In the genomic region with DNA sequence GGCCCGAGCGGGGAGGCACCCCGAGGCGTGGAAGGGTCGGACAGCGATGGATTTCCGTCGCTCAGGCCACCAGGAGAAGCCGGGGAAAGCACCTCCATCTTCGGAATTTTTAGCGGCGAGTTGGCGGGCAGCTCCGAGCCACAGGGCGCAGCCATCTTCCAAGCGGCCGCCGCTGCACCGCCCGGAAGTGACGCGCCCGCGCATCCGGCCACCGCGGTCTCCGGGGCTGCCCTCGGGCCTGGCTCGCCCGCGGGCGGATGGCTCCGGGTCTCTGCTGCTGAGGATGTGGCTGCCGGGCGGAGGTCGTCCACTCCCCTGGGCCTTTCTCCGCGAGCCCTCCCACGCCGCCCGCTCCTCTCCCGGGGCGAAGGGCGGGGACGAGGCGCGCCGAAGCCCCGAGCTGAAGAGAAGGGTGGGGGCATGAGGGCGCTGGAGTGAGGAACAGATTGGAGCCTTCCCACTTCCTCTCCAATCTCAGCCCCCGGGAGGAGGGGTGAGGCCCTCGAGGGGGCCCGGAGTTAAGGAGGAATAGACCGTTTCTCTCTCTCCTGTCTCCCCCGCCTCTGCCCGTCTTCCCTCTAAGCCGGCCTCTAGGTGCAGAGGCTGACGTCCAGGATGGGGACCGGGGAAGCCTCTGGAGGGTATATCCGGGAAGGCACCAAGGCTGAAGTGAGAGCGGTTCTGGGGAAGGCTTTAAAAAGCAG, we compare ENCODE assay signal across 8 cellular contexts. TPM values are rescaled to one million over a fixed set of nuclear protein-coding genes. Genes with fewer than 3 reads are reported as not detected.
DNase-seq lines count a peak whose midpoint lies in the region; ATAC-seq, FAIRE-seq and TF ChIP-seq lines count a peak whose summit lies in the region.

MSANTD2 (minus strand) TSS at position 181 of the 704 bp plus-strand sequence; CDS start at position 155, 26 bp downstream.

- BruUV-seq in A673 (replicated peaks; lab: Mats Ljungman, UMichigan) = no TSS peak

- ATAC-seq in GM18520 (IDR thresholded peaks at IDR 0.05; ENCODE audit: unreplicated experiment) = peak; percentile 80
- ATAC-seq in HG03045 (IDR thresholded peaks at IDR 0.05; ENCODE audit: unreplicated experiment) = peak; percentile 94
- ATAC-seq in activated CD4-positive, CD25-positive, alpha-beta regulatory T cell treated with anti-CD3 and anti-CD28 coated beads, Interleukin-2, amount 50 U/mL, for 24 hours = peak; percentile 93

- peak within 1 kb of the TSS; percentile 60 to 89 for H3K9ac ChIP-seq in kidney (ENCODE audit: low read length in 2 of 2)

- no peak for FAIRE-seq in kidney (lab: Jason Lieb, UNC)

- CTCF ChIA-PET in A673 (lab: Charles Lee) = interaction anchor here (0.5 to 1.7 kb wide), 4 partner anchors 36 to 76 kb away, joined by 3 to 7 read pairs (median 4); no protein-coding TSS in a partner anchor

- POLR2A ChIA-PET in A673 (lab: Charles Lee; ENCODE audit: low non-redundant PET) = interaction anchor here (0.6 kb wide), 1 partner anchor 50 kb away, joined by 5 read pairs; no protein-coding TSS in a partner anchor

- peak within 1 kb of the TSS; percentile 99 for H3K27ac ChIP-seq in A673 (ENCODE audit: low read depth, low read length, poor library complexity, severe bottlenecking)
- peak within 1 kb of the TSS; percentile 97 to 98 for H3K27ac ChIP-seq in kidney (ENCODE audit: low read depth in 2 of 2, low read length in 2 of 2)

- no peaks in the 10 kb centered on the region for H3K36me3 ChIP-seq in A673 (ENCODE audit: insufficient read depth, low read length, poor library complexity, severe bottlenecking)
- H3K36me3 ChIP-seq in kidney (ENCODE audit: control insufficient read depth in 1 of 2, insufficient read depth in 2 of 2, low read length in 2 of 2) = no peaks in the 10 kb centered on the region

- DNase-seq in A673 (ENCODE audit: low spot score) (peak; percentile 95), NCI-H2227 (lab: John Stamatoyannopoulos, UW; ENCODE audit: unreplicated experiment) (peak; percentile 86), cerebellar cortex (ENCODE audit: low spot score) (peak; percentile 88), kidney (peak; percentile 94)
- DNase-seq in stimulated activated CD4-positive, alpha-beta T cell treated with anti-CD3 and anti-CD28 coated beads, Interleukin-15, amount 100 ng/mL, for 24 hours = peak; percentile 87

- H3K9me3 ChIP-seq in A673 (ENCODE audit: low read depth, low read length, poor library complexity, severe bottlenecking) = no peaks in the 10 kb centered on the region
- no peaks in the 10 kb centered on the region for H3K9me3 ChIP-seq in kidney (ENCODE audit: control insufficient read depth in 1 of 2, low read length in 2 of 2)

- peak within 1 kb of the TSS; percentile 97 for H3K4me3 ChIP-seq in A673 (ENCODE audit: low read depth, low read length, poor library complexity, severe bottlenecking)
- H3K4me3 ChIP-seq in kidney (ENCODE audit: low read length in 2 of 2) = peak within 1 kb of the TSS; percentile 68 to 79

- H3K4me1 ChIP-seq in A673 (ENCODE audit: insufficient read depth, low read length, poor library complexity, severe bottlenecking) = peaks cover 30% of the 10 kb centered on the region
- H3K4me1 ChIP-seq in kidney (ENCODE audit: control insufficient read depth in 1 of 2, insufficient read depth in 1 of 2, low read depth in 1 of 2, low read length in 2 of 2) = peaks cover 0 to 12% of the 10 kb centered on the region in 2 donors

- H3K27me3 ChIP-seq in A673 (replicated peaks; ENCODE audit: insufficient read depth, low read depth, low read length, poor library complexity) = no peaks in the 10 kb centered on the region

- no peak for TF ChIP-seq CTCF in A673 (conservative IDR thresholded peaks at IDR 0.05; ENCODE audit: low read depth, low read length)
- no peak for TF ChIP-seq CTCF in kidney (IDR thresholded peaks at IDR 0.05; ENCODE audit: borderline replicate concordance, extremely low read depth, insufficient read depth)

- intact Hi-C loops in A673 (cut with micrococcal nuclease; ENCODE audit: unreplicated experiment) (no loop called here), kidney (cut with DNase I) (no loop called here)

RNA-seq across cellular contexts. Expression of gene MSANTD2, which starts in this region (rescaled TPM):
- total RNA-seq in A673 (2021) (31.4 and 33.3 TPM in 2 replicates), kidney (16.4 TPM)
- polyA plus RNA-seq in kidney (ENCODE audit: insufficient read depth, low read depth, low replicate concordance) = 6.5 TPM

Comparison
In these comparisons a context has a peak if more than half of its experiments do, and no peak if none do; other contexts are left out.
1. Peak in every context shown above with its lines: DNase-seq, ATAC-seq, H3K4me3 ChIP-seq and H3K27ac ChIP-seq.